Comparison of ENCODE assay signal across 11 cellular contexts in genomic region chr4:151236036-151236435, GRCh38. TPM values are rescaled to one million over a fixed set of nuclear protein-coding genes. Genes with fewer than 3 reads are reported as not detected.
"Had no signal": no experiment of that assay in that cellular context is flagged by ENCODE, and none has a peak within 500 bp of the region (broad histone marks: within the 10 kb centered on the region; RNA-seq: fewer than 3 reads in every experiment).

No MANE protein-coding gene starts in this region.

- H3K9me3 ChIP-seq: HAP-1 had no signal

- H2AFZ ChIP-seq: GM23338 had no signal

- H3K27ac Mint-ChIP-seq: GM23338, HFFc6, IgD-negative memory B cell had no signal

- H3K36me3 ChIP-seq: HAP-1 had no signal

- H3K4me3 ChIP-seq: GM23338, HAP-1 had no signal

- H3K4me2 ChIP-seq: GM23338, KMS-11 had no signal

- H3K9me3 Mint-ChIP-seq: IgD-negative memory B cell had no signal

- H3K4me1 Mint-ChIP-seq: GM23338, IgD-negative memory B cell had no signal

- H3K4me1 ChIP-seq: HAP-1 had no signal

- ATAC-seq: GM23338, HCT116 had no signal

- H3K27ac ChIP-seq: HL-60, KMS-11 had no signal

- H3K4me3 Mint-ChIP-seq: GM23338, HFFc6, IgD-negative memory B cell had no signal

- DNase-seq: H7, HFFc6, KBM-7 had no signal

- H3K9ac ChIP-seq: KMS-11 had no signal

RNA-seq across cellular contexts. Expression of gene PRSS48, which starts 40.9 kb away (rescaled TPM):
- total RNA-seq: GM23338, H4, H7, HFFc6, HT1080 had no signal
- polyA plus RNA-seq: IgD-negative memory B cell had no signal
